Comparison of ENCODE assay signal across 13 cellular contexts in the genomic region with DNA sequence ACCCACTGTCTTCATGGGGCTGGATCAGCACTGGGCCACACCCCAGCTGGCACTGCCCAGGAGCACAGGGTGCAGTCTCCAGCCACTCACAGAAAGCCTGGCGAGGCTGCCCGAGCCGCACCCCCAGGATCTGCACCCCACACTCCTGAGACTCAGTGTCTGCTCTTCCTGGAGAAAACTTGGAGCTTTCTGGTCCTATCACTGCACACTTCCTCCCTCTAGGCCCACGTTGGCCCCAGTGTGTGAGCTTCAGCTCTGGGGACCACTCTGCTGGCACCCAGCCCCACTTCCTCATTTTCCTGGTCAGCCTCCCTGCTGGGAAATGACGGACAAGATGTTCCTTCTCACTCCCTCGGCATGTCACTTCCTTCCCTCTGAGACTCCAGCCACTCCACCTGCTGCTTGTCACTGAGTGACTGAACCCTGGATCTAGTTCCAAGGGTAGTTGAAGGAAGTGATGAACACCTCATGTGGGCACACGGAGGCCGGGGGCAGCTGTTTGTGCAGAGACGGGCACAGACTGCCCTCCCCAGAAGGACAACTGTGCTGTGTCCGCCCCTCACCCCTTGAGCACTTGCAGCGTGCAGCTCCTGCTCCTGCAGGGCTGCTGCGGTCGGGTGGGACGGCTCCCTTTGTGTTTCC. TPM values are rescaled to one million over a fixed set of nuclear protein-coding genes. Genes with fewer than 3 reads are reported as not detected.
A peak's percentile ranks its signal among the peaks of the same experiment; 100 is the strongest.
DNase-seq lines count a peak whose midpoint lies in the region; ATAC-seq and TF ChIP-seq lines count a peak whose summit lies in the region.
"Had no signal": no experiment of that assay in that cellular context is flagged by ENCODE, and none has a peak within 500 bp of the region (broad histone marks: within the 10 kb centered on the region; RNA-seq: fewer than 3 reads in every experiment).

No MANE protein-coding gene starts in this region.

- WGBS in right lobe of liver (ENCODE audit: insufficient coverage, low coverage, low lambda C conversion rate, missing lambda C conversion rate), result 43% methylated on average over 4 of the region's 14 CpGs
- WGBS in spleen, 5 donors, result 41 to 59% (median 54%) methylated on average over 13 to 14 of the region's 14 CpGs

- intact Hi-C loops in right lobe of liver (cut with DNase I) (no loop called here), spleen (cut with DNase I; ENCODE audit: low total_unique reads) (no loop called here)

- no peaks in the 10 kb centered on the region for H3K9me3 ChIP-seq in right lobe of liver
- H3K9me3 ChIP-seq in spleen, result no peaks in the 10 kb centered on the region

- peaks cover 12% of the 10 kb centered on the region for H3K4me1 Mint-ChIP-seq in activated T-cell treated with anti-CD3 and anti-CD28 coated beads, Interleukin-2, amount 50 U/mL, for 72 hours (ENCODE audit: low read depth)
- H3K4me1 Mint-ChIP-seq: activated naive CD8-positive, alpha-beta T cell treated with anti-CD3 and anti-CD28 coated beads, Interleukin-2, amount 10 ng/mL, durations not matched to agents 7 days and 5 days had no signal

- peak; percentile 39 to 64 (median 54) for ATAC-seq in right lobe of liver
- ATAC-seq in activated T-cell treated with anti-CD3 and anti-CD28 coated beads, Interleukin-2, amount 50 U/mL, for 72 hours (replicated peaks in 1 of 2), result no peak
- ATAC-seq: CD8-positive, alpha-beta T cell had no signal

- DNase-seq in KBM-7 (peak; percentile 96), right lobe of liver (peak; percentile 76 to 84 (median 81)), spleen (peak; percentile 90), NCI-H446 treated with DMSO at 0.1 percent for 48 hours (lab: John Stamatoyannopoulos, UW) (no peak), NCI-H345 (lab: John Stamatoyannopoulos, UW) (no peak)
- no peak for DNase-seq in activated T-cell treated with anti-CD3 and anti-CD28 coated beads, Interleukin-2, amount 50 U/mL, for 72 hours
- no peak for DNase-seq in activated CD4-positive, alpha-beta T cell treated with anti-CD3 and anti-CD28 coated beads, Interleukin-2, amount 50 U/mL, for 4 hours
- DNase-seq: activated CD4-positive, alpha-beta memory T cell treated with anti-CD3 and anti-CD28 coated beads for 36 hours; activated naive CD8-positive, alpha-beta T cell treated with anti-CD3 and anti-CD28 coated beads, Interleukin-2, amount 10 ng/mL, durations not matched to agents 7 days and 5 days; CD8-positive, alpha-beta T cell; SHP77 had no signal

- H3K4me1 ChIP-seq in right lobe of liver (peaks cover 0 to 37% (median 17%) of the 10 kb centered on the region in 4 donors), spleen (peaks cover 5 to 82% (median 59%) of the 10 kb centered on the region in 6 donors)

- H3K27me3 ChIP-seq in right lobe of liver, result no peaks in the 10 kb centered on the region
- H3K27me3 ChIP-seq in spleen (replicated peaks in 1 of 7), result no peaks in the 10 kb centered on the region

- TF ChIP-seq POLR2A in right lobe of liver (IDR thresholded peaks at IDR 0.05) (no peak), spleen (IDR thresholded peaks at IDR 0.05) (no peak)

- H3K27ac ChIP-seq in cingulate gyrus (ENCODE audit: low read depth, low read length), result peak overlapping the region; percentile 60
- peak overlapping the region; percentile 9 to 48 (median 47) for H3K27ac ChIP-seq in right lobe of liver
- H3K27ac ChIP-seq in spleen, result peak overlapping the region; percentile 39 to 92 (median 82)

- H3K4me3 Mint-ChIP-seq in activated T-cell treated with anti-CD3 and anti-CD28 coated beads, Interleukin-2, amount 50 U/mL, for 72 hours, result no peak overlapping the region
- H3K4me3 Mint-ChIP-seq: activated CD4-positive, alpha-beta memory T cell treated with anti-CD3 and anti-CD28 coated beads for 36 hours; activated naive CD8-positive, alpha-beta T cell treated with anti-CD3 and anti-CD28 coated beads, Interleukin-2, amount 10 ng/mL, durations not matched to agents 7 days and 5 days; CD8-positive, alpha-beta T cell had no signal

- in situ Hi-C loops in KBM-7 (cut with MboI; ENCODE audit: low pct_unique_long_range_greater_than_20kb, low sequenced_read_pairs), result no loop called here

- H3K27ac Mint-ChIP-seq in activated T-cell treated with anti-CD3 and anti-CD28 coated beads, Interleukin-2, amount 50 U/mL, for 72 hours, result no peak overlapping the region
- H3K27ac Mint-ChIP-seq: activated CD4-positive, alpha-beta memory T cell treated with anti-CD3 and anti-CD28 coated beads for 36 hours; activated naive CD8-positive, alpha-beta T cell treated with anti-CD3 and anti-CD28 coated beads, Interleukin-2, amount 10 ng/mL, durations not matched to agents 7 days and 5 days; CD8-positive, alpha-beta T cell had no signal

- no peaks in the 10 kb centered on the region for H3K27me3 Mint-ChIP-seq in activated T-cell treated with anti-CD3 and anti-CD28 coated beads, Interleukin-2, amount 50 U/mL, for 72 hours (ENCODE audit: low read depth)
- H3K27me3 Mint-ChIP-seq: activated CD4-positive, alpha-beta memory T cell treated with anti-CD3 and anti-CD28 coated beads for 36 hours; activated naive CD8-positive, alpha-beta T cell treated with anti-CD3 and anti-CD28 coated beads, Interleukin-2, amount 10 ng/mL, durations not matched to agents 7 days and 5 days had no signal

- H3K36me3 ChIP-seq in right lobe of liver (peaks cover 0 to 7% (median under 1%) of the 10 kb centered on the region in 4 donors), spleen (peaks cover 3 to 84% (median 50%) of the 10 kb centered on the region in 6 donors)

- H3K36me3 Mint-ChIP-seq in activated T-cell treated with anti-CD3 and anti-CD28 coated beads, Interleukin-2, amount 50 U/mL, for 72 hours (ENCODE audit: insufficient read depth in 2 of 2), result peaks cover 4 to 26% of the 10 kb centered on the region in 2 donors

- TF ChIP-seq CTCF in right lobe of liver (IDR thresholded peaks at IDR 0.05) (no peak), spleen (IDR thresholded peaks at IDR 0.05 in 8 of 11, conservative IDR thresholded peaks at IDR 0.05 in 3 of 11) (no peak)

- H3K9me3 Mint-ChIP-seq in activated T-cell treated with anti-CD3 and anti-CD28 coated beads, Interleukin-2, amount 50 U/mL, for 72 hours, result no peaks in the 10 kb centered on the region
- H3K9me3 Mint-ChIP-seq: activated CD4-positive, alpha-beta memory T cell treated with anti-CD3 and anti-CD28 coated beads for 36 hours; activated naive CD8-positive, alpha-beta T cell treated with anti-CD3 and anti-CD28 coated beads, Interleukin-2, amount 10 ng/mL, durations not matched to agents 7 days and 5 days; CD8-positive, alpha-beta T cell had no signal

- H3K4me3 ChIP-seq in right lobe of liver (no peak overlapping the region), spleen (peak overlapping the region in 1 of 8 donors; percentile 38)

RNA-seq across cellular contexts. Expression of gene ZC3H18, which starts 29.0 kb away (rescaled TPM):
- total RNA-seq in right lobe of liver (10 to 100 TPM in 5 of 6 experiments, 1 to 10 TPM in 1; 8.7 to 22.8 (median 16.4) TPM), spleen (10 to 100 TPM; 24.1 to 65.2 (median 53.6) TPM)
- polyA plus RNA-seq in spleen, result 10 to 100 TPM; 18.0 to 29.3 (median 18.3) TPM
- 10 to 100 TPM; 88.7 to 99.0 TPM for total RNA-seq in activated T-cell treated with anti-CD3 and anti-CD28 coated beads, Interleukin-2, amount 50 U/mL, for 72 hours

RNA-seq across cellular contexts. Expression of gene IL17C, which starts 39.2 kb away (rescaled TPM):
- total RNA-seq in right lobe of liver (not detected), spleen (1 to 10 TPM in 1 of 7 donors, under 1 TPM in 1, not detected in 5; 0.82 to 1.2 TPM)
- under 1 TPM; 0.39 to 0.64 (median 0.47) TPM for polyA plus RNA-seq in spleen
- total RNA-seq in activated T-cell treated with anti-CD3 and anti-CD28 coated beads, Interleukin-2, amount 50 U/mL, for 72 hours, result under 1 TPM in 1 of 2 donors, not detected in 1; 0.41 TPM
- total RNA-seq: endothelial cell of umbilical vein had no signal

RNA-seq across cellular contexts. Expression of gene CYBA, which starts 51.6 kb away (rescaled TPM):
- total RNA-seq in right lobe of liver (10 to 100 TPM; 22.8 to 70.0 (median 41.3) TPM), spleen (100 to 1,000 TPM; 557 to 820 (median 628) TPM)
- polyA plus RNA-seq in spleen, result 100 to 1,000 TPM; 649 to 925 (median 917) TPM
- 100 to 1,000 TPM; 199 to 318 TPM for total RNA-seq in activated T-cell treated with anti-CD3 and anti-CD28 coated beads, Interleukin-2, amount 50 U/mL, for 72 hours

Comparison
In these comparisons a context has a peak if more than half of its experiments do, and no peak if none do; other contexts are left out.
1. DNase-seq: peak in KBM-7 (single experiment), right lobe of liver (3 of 3) and spleen (single experiment); none in NCI-H446 treated with DMSO at 0.1 percent for 48 hours (single experiment), activated T-cell treated with anti-CD3 and anti-CD28 coated beads, Interleukin-2, amount 50 U/mL, for 72 hours (0 of 2), NCI-H345 (single experiment) and activated CD4-positive, alpha-beta T cell treated with anti-CD3 and anti-CD28 coated beads, Interleukin-2, amount 50 U/mL, for 4 hours (0 of 2).
2. ATAC-seq: peak in right lobe of liver (4 of 4); none in activated T-cell treated with anti-CD3 and anti-CD28 coated beads, Interleukin-2, amount 50 U/mL, for 72 hours (0 of 2).
3. Peak in every context shown above with its lines, with median percentiles within 50 percentile points of each other: H3K27ac ChIP-seq.